Comparison of ENCODE assay signal across 19 cellular contexts in genomic region chr7:94336009-94336408, GRCh38.
"Had no signal": no experiment of that assay in that cellular context is flagged by ENCODE, and none has a peak within 500 bp of the region (broad histone marks: within the 10 kb centered on the region; RNA-seq: fewer than 3 reads in every experiment).

No MANE protein-coding gene starts in this region.

- H3K4me1 ChIP-seq: thyroid gland had no signal

- H3K27me3 ChIP-seq: ascending aorta, cardiac muscle cell, thyroid gland had no signal

- H3K4me3 Mint-ChIP-seq: activated CD4-positive, alpha-beta T cell treated with anti-CD3 and anti-CD28 coated beads for 36 hours; activated naive CD4-positive, alpha-beta T cell treated with anti-CD3 and anti-CD28 coated beads, Interleukin-2, amount 50 U/mL, for 24 hours; nephron; stimulated activated naive B cell treated with anti-CD40 and anti-IgM and Interleukin-4, amounts not matched to agents 10 μg/mL and 1 μg/mL and 100 μg/mL, for 72 hours had no signal

- H3K36me3 Mint-ChIP-seq: activated naive CD4-positive, alpha-beta T cell treated with anti-CD3 and anti-CD28 coated beads, Interleukin-2, amount 50 U/mL, for 24 hours; stimulated activated naive B cell treated with anti-CD40 and anti-IgM and Interleukin-4, amounts not matched to agents 10 μg/mL and 1 μg/mL and 100 μg/mL, for 72 hours had no signal

- ATAC-seq: activated CD4-positive, alpha-beta T cell treated with anti-CD3 and anti-CD28 coated beads for 36 hours; stimulated activated naive B cell treated with anti-CD40 and anti-IgM and Interleukin-4, amounts not matched to agents 10 μg/mL and 1 μg/mL and 100 μg/mL, for 72 hours had no signal

- H3K4me3 ChIP-seq: ascending aorta, cardiac muscle cell, lung, thyroid gland had no signal

- H3K27me3 Mint-ChIP-seq: activated CD4-positive, alpha-beta T cell treated with anti-CD3 and anti-CD28 coated beads for 36 hours had no signal

- H3K4me1 Mint-ChIP-seq: activated CD4-positive, alpha-beta T cell treated with anti-CD3 and anti-CD28 coated beads for 36 hours; activated naive CD4-positive, alpha-beta T cell treated with anti-CD3 and anti-CD28 coated beads, Interleukin-2, amount 50 U/mL, for 24 hours had no signal

- H3K27ac ChIP-seq: ascending aorta, cardiac muscle cell, thyroid gland had no signal

- H3K27ac Mint-ChIP-seq: activated CD4-positive, alpha-beta T cell treated with anti-CD3 and anti-CD28 coated beads for 36 hours; activated naive CD4-positive, alpha-beta T cell treated with anti-CD3 and anti-CD28 coated beads, Interleukin-2, amount 50 U/mL, for 24 hours; stimulated activated naive B cell treated with anti-CD40 and anti-IgM and Interleukin-4, amounts not matched to agents 10 μg/mL and 1 μg/mL and 100 μg/mL, for 72 hours had no signal

- H3K36me3 ChIP-seq: ascending aorta, cardiac muscle cell, thyroid gland had no signal

- H3K9me3 Mint-ChIP-seq: activated naive CD4-positive, alpha-beta T cell treated with anti-CD3 and anti-CD28 coated beads, Interleukin-2, amount 50 U/mL, for 24 hours; nephron; stimulated activated naive B cell treated with anti-CD40 and anti-IgM and Interleukin-4, amounts not matched to agents 10 μg/mL and 1 μg/mL and 100 μg/mL, for 72 hours had no signal

- DNase-seq: activated CD4-positive, alpha-beta T cell treated with anti-CD3 and anti-CD28 coated beads for 36 hours; activated CD4-positive, alpha-beta T cell treated with anti-CD3 and anti-CD28 coated beads, Interleukin-2, amount 50 U/mL, for 48 hours; activated gamma-delta T cell; dermis blood vessel endothelial cell; effector memory CD4-positive, alpha-beta T cell; foreskin fibroblast; glutamatergic neuron; hippocampal formation; islet precursor cell; midbrain; nucleus accumbens; posterior cingulate gyrus; stimulated activated naive B cell treated with anti-CD40 and anti-IgM and Interleukin-4, amounts not matched to agents 10 μg/mL and 1 μg/mL and 100 μg/mL, for 72 hours; thyroid gland had no signal

- H3K9me3 ChIP-seq: ascending aorta, thyroid gland had no signal
